In the genomic region with DNA sequence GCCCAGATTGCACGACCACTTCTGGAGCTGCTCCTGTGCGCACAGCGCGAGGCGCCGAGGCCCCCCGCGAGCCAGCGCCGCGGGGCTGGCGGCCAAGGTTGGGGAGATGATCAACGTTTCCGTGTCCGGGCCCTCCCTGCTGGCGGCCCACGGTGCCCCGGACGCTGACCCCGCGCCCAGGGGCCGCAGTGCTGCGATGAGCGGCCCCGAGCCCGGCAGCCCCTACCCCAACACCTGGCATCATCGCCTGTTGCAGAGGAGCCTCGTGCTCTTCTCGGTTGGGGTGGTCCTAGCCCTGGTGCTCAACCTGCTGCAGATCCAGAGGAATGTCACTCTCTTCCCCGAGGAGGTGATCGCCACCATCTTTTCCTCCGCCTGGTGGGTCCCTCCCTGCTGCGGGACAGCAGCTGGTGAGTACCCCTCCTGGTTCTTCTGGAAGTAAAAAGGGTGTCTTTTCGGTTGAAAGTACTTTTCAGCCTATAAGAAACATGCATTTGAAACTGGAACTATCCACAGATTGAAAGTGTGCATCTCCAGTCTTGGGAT, we compare ENCODE assay signal across 1 cellular context.
TF ChIP-seq lines count a peak whose summit lies in the region.

No MANE protein-coding gene starts in this region.

TF ChIP-seq in GM12878, 131 proteins besides CTCF, POLR2A, EP300 and RAD21 (continued from another document):
- TF ChIP-seq, protein P1, sequence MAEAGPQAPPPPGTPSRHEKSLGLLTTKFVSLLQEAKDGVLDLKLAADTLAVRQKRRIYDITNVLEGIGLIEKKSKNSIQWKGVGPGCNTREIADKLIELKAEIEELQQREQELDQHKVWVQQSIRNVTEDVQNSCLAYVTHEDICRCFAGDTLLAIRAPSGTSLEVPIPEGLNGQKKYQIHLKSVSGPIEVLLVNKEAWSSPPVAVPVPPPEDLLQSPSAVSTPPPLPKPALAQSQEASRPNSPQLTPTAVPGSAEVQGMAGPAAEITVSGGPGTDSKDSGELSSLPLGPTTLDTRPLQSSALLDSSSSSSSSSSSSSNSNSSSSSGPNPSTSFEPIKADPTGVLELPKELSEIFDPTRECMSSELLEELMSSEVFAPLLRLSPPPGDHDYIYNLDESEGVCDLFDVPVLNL (IDR thresholded peaks at IDR 0.05; ENCODE audit: low read depth, low read length), result no peak
- peak; percentile 33; the same call in 1 of the 2 replicates for TF ChIP-seq CHD1 (IDR thresholded peaks at IDR 0.05; ENCODE audit: low read depth, low read length)
- TF ChIP-seq, protein P2, sequence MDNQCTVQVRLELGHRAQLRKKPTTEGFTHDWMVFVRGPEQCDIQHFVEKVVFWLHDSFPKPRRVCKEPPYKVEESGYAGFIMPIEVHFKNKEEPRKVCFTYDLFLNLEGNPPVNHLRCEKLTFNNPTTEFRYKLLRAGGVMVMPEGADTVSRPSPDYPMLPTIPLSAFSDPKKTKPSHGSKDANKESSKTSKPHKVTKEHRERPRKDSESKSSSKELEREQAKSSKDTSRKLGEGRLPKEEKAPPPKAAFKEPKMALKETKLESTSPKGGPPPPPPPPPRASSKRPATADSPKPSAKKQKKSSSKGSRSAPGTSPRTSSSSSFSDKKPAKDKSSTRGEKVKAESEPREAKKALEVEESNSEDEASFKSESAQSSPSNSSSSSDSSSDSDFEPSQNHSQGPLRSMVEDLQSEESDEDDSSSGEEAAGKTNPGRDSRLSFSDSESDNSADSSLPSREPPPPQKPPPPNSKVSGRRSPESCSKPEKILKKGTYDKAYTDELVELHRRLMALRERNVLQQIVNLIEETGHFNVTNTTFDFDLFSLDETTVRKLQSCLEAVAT (IDR thresholded peaks at IDR 0.05), result peak; percentile 66; the same call in 1 of the 2 replicates
- TF ChIP-seq, protein P3, sequence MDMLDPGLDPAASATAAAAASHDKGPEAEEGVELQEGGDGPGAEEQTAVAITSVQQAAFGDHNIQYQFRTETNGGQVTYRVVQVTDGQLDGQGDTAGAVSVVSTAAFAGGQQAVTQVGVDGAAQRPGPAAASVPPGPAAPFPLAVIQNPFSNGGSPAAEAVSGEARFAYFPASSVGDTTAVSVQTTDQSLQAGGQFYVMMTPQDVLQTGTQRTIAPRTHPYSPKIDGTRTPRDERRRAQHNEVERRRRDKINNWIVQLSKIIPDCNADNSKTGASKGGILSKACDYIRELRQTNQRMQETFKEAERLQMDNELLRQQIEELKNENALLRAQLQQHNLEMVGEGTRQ (IDR thresholded peaks at IDR 0.05; ENCODE audit: borderline replicate concordance, low read depth, low read length), result no peak
